ENCODE assay signal across 1 cellular context in genomic region chr11:10659339-10660216, GRCh38.
A peak's percentile ranks its signal among the peaks of the same experiment; 100 is the strongest.
TF ChIP-seq lines count a peak whose summit lies in the region.

No MANE protein-coding gene starts in this region.

TF ChIP-seq in K562, 482 proteins besides CTCF, POLR2A, EP300 and RAD21 (continued from another document and continues in another):
- TF ChIP-seq CLOCK (CRISPR knock-in tag; IDR thresholded peaks at IDR 0.05; ENCODE audit: borderline replicate concordance) (no peak), DPF2 (IDR thresholded peaks at IDR 0.05) (peak; percentile 94), MAFF (IDR thresholded peaks at IDR 0.05; ENCODE audit: low read length) (peak; percentile 68; the same call in 1 of the 2 replicates), GABPA (tag; conservative IDR thresholded peaks at IDR 0.05; ENCODE audit: low read depth) (peak; percentile 43), RAD51 (IDR thresholded peaks at IDR 0.05; ENCODE audit: borderline replicate concordance, low read depth) (no peak), NONO (IDR thresholded peaks at IDR 0.05; ENCODE audit: low read depth in 2 of 2, low read length in 1 of 2) (no peak), TRIM25 (IDR thresholded peaks at IDR 0.05; ENCODE audit: borderline replicate concordance) (no peak), DDX20 (tag; IDR thresholded peaks at IDR 0.05; ENCODE audit: low read depth) (no peak), SREBF2 (CRISPR knock-in tag; IDR thresholded peaks at IDR 0.05) (no peak), NFE2 (IDR thresholded peaks at IDR 0.05; ENCODE audit: low read depth) (peak; percentile 89), CHD2 (IDR thresholded peaks at IDR 0.05; ENCODE audit: low read depth, low read length) (no peak), TCF7L2 (IDR thresholded peaks at IDR 0.05; ENCODE audit: low read depth, low read length) (peak; percentile 70), RBM14 (IDR thresholded peaks at IDR 0.05; ENCODE audit: borderline replicate concordance, insufficient read depth, low read depth, low read length) (no peak), SPI1 (IDR thresholded peaks at IDR 0.05; ENCODE audit: borderline replicate concordance, low read depth, low read length) (peak; percentile 93), RNF2 (IDR thresholded peaks at IDR 0.05) (no peak), PTRF (tag; IDR thresholded peaks at IDR 0.05) (0 out of 2 replicates have a peak, but pooled peaks have one; percentile 17), TCF7 (IDR thresholded peaks at IDR 0.05; ENCODE audit: borderline replicate concordance) (peak; percentile 91), BRF2 (IDR thresholded peaks at IDR 0.05; ENCODE audit: borderline replicate concordance, insufficient read depth, insufficient read length) (no peak), HDAC3 (IDR thresholded peaks at IDR 0.05; ENCODE audit: borderline replicate concordance, partially characterized antibody) (no peak), EHMT2 (IDR thresholded peaks at IDR 0.05) (peak; percentile 77), ZNF785 (CRISPR knock-in tag; IDR thresholded peaks at IDR 0.05) (no peak), FOSL1 (tag; conservative IDR thresholded peaks at IDR 0.05) (peak; percentile 99), CGGBP1 (CRISPR knock-in tag; IDR thresholded peaks at IDR 0.05) (no peak), HDAC1 (IDR thresholded peaks at IDR 0.05) (peak in 1 of 2 experiments; percentile 28; a peak in 1 of 4 replicates), EGR1 (conservative IDR thresholded peaks at IDR 0.05) (no peak), MTA1 (IDR thresholded peaks at IDR 0.05; ENCODE audit: borderline replicate concordance) (peak; percentile 41; the same call in 1 of the 2 replicates), ZBTB49 (CRISPR knock-in tag; IDR thresholded peaks at IDR 0.05; ENCODE audit: borderline replicate concordance) (no peak), ETV1 (tag; conservative IDR thresholded peaks at IDR 0.05; ENCODE audit: low read depth) (0 out of 2 replicates have a peak, but pooled peaks have one; percentile 18), FOXJ2 (tag; IDR thresholded peaks at IDR 0.05) (peak; percentile 66), ZNF589 (CRISPR knock-in tag; IDR thresholded peaks at IDR 0.05; ENCODE audit: low read depth) (peak; percentile 53; the same call in 1 of the 2 replicates), BRD9 (IDR thresholded peaks at IDR 0.05; ENCODE audit: low read depth, partially characterized antibody) (no peak), GATA2 (CRISPR knock-in tag; IDR thresholded peaks at IDR 0.05) (no peak), ETS2 (tag; IDR thresholded peaks at IDR 0.05; ENCODE audit: borderline replicate concordance, poor library complexity, severe bottlenecking) (no peak), CBFB (CRISPR knock-in tag; IDR thresholded peaks at IDR 0.05) (no peak), ZBTB7A (IDR thresholded peaks at IDR 0.05; ENCODE audit: borderline replicate concordance, control insufficient read depth, low read depth, low read length) (peak; percentile 82; the same call in 1 of the 2 replicates), PATZ1 (CRISPR knock-in tag; IDR thresholded peaks at IDR 0.05; ENCODE audit: borderline replicate concordance) (no peak), TCFL5 (CRISPR knock-in tag; conservative IDR thresholded peaks at IDR 0.05) (no peak), MEF2A (IDR thresholded peaks at IDR 0.05; ENCODE audit: control insufficient read depth, low read depth, low read length) (peak; percentile 37; the same call in 1 of the 2 replicates), ZNF76 (CRISPR knock-in tag; IDR thresholded peaks at IDR 0.05; ENCODE audit: borderline replicate concordance) (peak; percentile 18; the same call in 1 of the 2 replicates), CBFA2T2 (conservative IDR thresholded peaks at IDR 0.05) (peak; percentile 31; the same call in 1 of the 2 replicates), ZNF644 (tag; IDR thresholded peaks at IDR 0.05; ENCODE audit: low read depth) (peak; percentile 75; the same call in 1 of the 2 replicates), NFRKB (IDR thresholded peaks at IDR 0.05; ENCODE audit: low read depth) (no peak), POLR2H (tag; IDR thresholded peaks at IDR 0.05; ENCODE audit: low read depth) (no peak), TAL1 (IDR thresholded peaks at IDR 0.05) (peak; percentile 11; the same call in 1 of the 2 replicates), CHD4 (IDR thresholded peaks at IDR 0.05; ENCODE audit: insufficient read depth, insufficient replicate concordance, low read depth, low read length, poor library complexity, severe bottlenecking) (no peak), ZNF24 (IDR thresholded peaks at IDR 0.05) (peak; percentile 30; the same call in 1 of the 2 replicates), TRIM28 (IDR thresholded peaks at IDR 0.05) (no peak), ELF1 (tag; IDR thresholded peaks at IDR 0.05) (0 out of 2 replicates have a peak, but pooled peaks have one; percentile 27), YBX1 (IDR thresholded peaks at IDR 0.05) (no peak)
- TF ChIP-seq, protein P1, sequence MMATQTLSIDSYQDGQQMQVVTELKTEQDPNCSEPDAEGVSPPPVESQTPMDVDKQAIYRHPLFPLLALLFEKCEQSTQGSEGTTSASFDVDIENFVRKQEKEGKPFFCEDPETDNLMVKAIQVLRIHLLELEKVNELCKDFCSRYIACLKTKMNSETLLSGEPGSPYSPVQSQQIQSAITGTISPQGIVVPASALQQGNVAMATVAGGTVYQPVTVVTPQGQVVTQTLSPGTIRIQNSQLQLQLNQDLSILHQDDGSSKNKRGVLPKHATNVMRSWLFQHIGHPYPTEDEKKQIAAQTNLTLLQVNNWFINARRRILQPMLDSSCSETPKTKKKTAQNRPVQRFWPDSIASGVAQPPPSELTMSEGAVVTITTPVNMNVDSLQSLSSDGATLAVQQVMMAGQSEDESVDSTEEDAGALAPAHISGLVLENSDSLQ (IDR thresholded peaks at IDR 0.05) = peak; percentile 94
- TF ChIP-seq, protein P2, sequence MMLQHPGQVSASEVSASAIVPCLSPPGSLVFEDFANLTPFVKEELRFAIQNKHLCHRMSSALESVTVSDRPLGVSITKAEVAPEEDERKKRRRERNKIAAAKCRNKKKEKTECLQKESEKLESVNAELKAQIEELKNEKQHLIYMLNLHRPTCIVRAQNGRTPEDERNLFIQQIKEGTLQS (IDR thresholded peaks at IDR 0.05) = peak; percentile 98
- TF ChIP-seq, protein P2 (CRISPR knock-in tag; conservative IDR thresholded peaks at IDR 0.05) = peak; percentile 89
- TF ChIP-seq, protein P3, sequence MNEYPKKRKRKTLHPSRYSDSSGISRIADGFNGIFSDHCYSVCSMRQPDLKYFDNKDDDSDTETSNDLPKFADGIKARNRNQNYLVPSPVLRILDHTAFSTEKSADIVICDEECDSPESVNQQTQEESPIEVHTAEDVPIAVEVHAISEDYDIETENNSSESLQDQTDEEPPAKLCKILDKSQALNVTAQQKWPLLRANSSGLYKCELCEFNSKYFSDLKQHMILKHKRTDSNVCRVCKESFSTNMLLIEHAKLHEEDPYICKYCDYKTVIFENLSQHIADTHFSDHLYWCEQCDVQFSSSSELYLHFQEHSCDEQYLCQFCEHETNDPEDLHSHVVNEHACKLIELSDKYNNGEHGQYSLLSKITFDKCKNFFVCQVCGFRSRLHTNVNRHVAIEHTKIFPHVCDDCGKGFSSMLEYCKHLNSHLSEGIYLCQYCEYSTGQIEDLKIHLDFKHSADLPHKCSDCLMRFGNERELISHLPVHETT (CRISPR knock-in tag; conservative IDR thresholded peaks at IDR 0.05 in 1 of 2, IDR thresholded peaks at IDR 0.05 in 1 of 2) = peak in 1 of 2 experiments; percentile 74; a peak in 2 of 4 replicates
